ENCODE assay signal across 20 cellular contexts in the genomic region with DNA sequence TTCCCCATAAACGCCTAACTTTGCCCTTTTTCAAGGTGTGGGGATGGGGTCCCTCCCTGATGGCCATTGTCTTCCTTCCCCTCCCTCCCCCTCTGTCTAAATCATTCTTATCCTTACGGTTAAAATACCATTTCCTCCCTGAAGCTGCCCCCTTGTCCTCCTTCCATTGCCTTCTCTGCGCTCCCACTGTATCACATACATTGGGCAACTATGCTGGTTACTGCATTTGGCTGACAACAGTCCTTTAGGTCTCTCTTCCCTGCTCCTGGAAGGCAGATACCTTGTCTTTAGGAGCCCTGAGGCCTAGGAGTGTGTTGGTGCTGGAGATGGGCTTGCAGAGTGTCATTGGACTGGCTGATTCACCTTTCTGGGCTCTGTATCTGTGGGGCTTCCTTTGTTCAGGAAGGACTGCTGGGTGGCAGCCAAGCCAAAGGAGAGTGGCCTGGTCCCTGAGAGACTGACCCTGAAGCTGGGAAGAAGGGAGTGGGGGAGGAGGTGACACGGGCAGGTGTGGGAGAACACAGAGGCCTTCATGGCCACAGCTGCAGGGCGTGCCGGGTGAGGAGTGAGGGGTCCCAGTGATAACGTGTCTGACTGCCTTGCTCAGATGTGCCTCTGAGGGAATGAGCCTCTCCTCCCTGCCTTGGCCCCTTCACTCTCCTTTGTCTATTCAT. TPM values are rescaled to one million over a fixed set of nuclear protein-coding genes. Genes with fewer than 3 reads are reported as not detected.
DNase-seq lines count a peak whose midpoint lies in the region; ATAC-seq and TF ChIP-seq lines count a peak whose summit lies in the region.
"Had no signal": no experiment of that assay in that cellular context is flagged by ENCODE, and none has a peak within 500 bp of the region (broad histone marks: within the 10 kb centered on the region; RNA-seq: fewer than 3 reads in every experiment).

No MANE protein-coding gene starts in this region.

- peaks cover 7% of the 10 kb centered on the region for H3K4me1 ChIP-seq in iPS-15b (ENCODE audit: control insufficient read depth, insufficient read depth, low read length)
- H3K4me1 ChIP-seq in Karpas-422 (ENCODE audit: low read length) = no peaks in the 10 kb centered on the region
- peaks cover 30% of the 10 kb centered on the region for H3K4me1 ChIP-seq in vagina

- no peaks in the 10 kb centered on the region for H3K36me3 ChIP-seq in iPS-15b (ENCODE audit: control insufficient read depth, insufficient read depth, low read length)
- H3K36me3 ChIP-seq in Karpas-422 (ENCODE audit: insufficient read depth, low read length) = no peaks in the 10 kb centered on the region
- H3K36me3 ChIP-seq in vagina = no peaks in the 10 kb centered on the region
- H3K36me3 ChIP-seq: adrenal gland, brain microvascular endothelial cell, pancreas, thoracic aorta had no signal

- intact Hi-C loops in natural killer cell (cut with micrococcal nuclease) (no loop called here), vagina (cut with DNase I) (no loop called here)

- ATAC-seq in natural killer cell = no peak
- no peak for ATAC-seq in natural killer cell treated with Interleukin-12 subunit alpha and Interleukin-12 subunit beta and Interleukin-15 and Interleukin-18, amount 100 ng/mL, for 72 hours
- ATAC-seq: activated T-helper 17 cell treated with anti-CD3 and anti-CD28 coated beads, Interleukin-2, amount 50 U/mL, for 72 hours had no signal

- no peaks in the 10 kb centered on the region for H3K79me2 ChIP-seq in Karpas-422 (ENCODE audit: low read length)

- peaks cover 57 to 64% of the 10 kb centered on the region in 2 donors for H3K27me3 Mint-ChIP-seq in natural killer cell (ENCODE audit: low read depth in 2 of 2)
- peaks cover 56 to 60% of the 10 kb centered on the region in 2 donors for H3K27me3 Mint-ChIP-seq in natural killer cell treated with Interleukin-12 subunit alpha and Interleukin-12 subunit beta and Interleukin-15 and Interleukin-18, amount 100 ng/mL, for 72 hours
- H3K27me3 Mint-ChIP-seq in type B pancreatic cell = peaks cover 73% of the 10 kb centered on the region

- H3K4me3 ChIP-seq in iPS-15b (ENCODE audit: low read depth, low read length) = peak overlapping the region; percentile 24
- no peak overlapping the region for H3K4me3 ChIP-seq in Karpas-422 (ENCODE audit: low read length)
- H3K4me3 ChIP-seq in vagina = no peak overlapping the region
- H3K4me3 ChIP-seq: adrenal gland, pancreas, thoracic aorta had no signal

- H3K4me3 Mint-ChIP-seq in natural killer cell (no peak overlapping the region), type B pancreatic cell (peak overlapping the region; percentile 91)
- H3K4me3 Mint-ChIP-seq in natural killer cell treated with Interleukin-12 subunit alpha and Interleukin-12 subunit beta and Interleukin-15 and Interleukin-18, amount 100 ng/mL, for 72 hours = no peak overlapping the region

- H3K27ac Mint-ChIP-seq in natural killer cell (no peak overlapping the region), type B pancreatic cell (peak overlapping the region; percentile 88)
- no peak overlapping the region for H3K27ac Mint-ChIP-seq in natural killer cell treated with Interleukin-12 subunit alpha and Interleukin-12 subunit beta and Interleukin-15 and Interleukin-18, amount 100 ng/mL, for 72 hours
- H3K27ac Mint-ChIP-seq: activated T-helper 17 cell treated with anti-CD3 and anti-CD28 coated beads, Interleukin-2, amount 50 U/mL, for 72 hours; CD8-positive, alpha-beta memory T cell; memory B cell had no signal

- H3K9ac ChIP-seq in iPS-15b (ENCODE audit: low read depth, low read length) = no peak overlapping the region
- H3K9ac ChIP-seq in Karpas-422 (ENCODE audit: low read length) = no peak overlapping the region

- H3K27me3 ChIP-seq in iPS-15b (ENCODE audit: control insufficient read depth, insufficient read depth, low read length) (peaks cover 90% of the 10 kb centered on the region), Karpas-422 (ENCODE audit: low read length) (no peaks in the 10 kb centered on the region), vagina (peaks cover 5% of the 10 kb centered on the region)

- no peak for TF ChIP-seq CTCF in natural killer cell (IDR thresholded peaks at IDR 0.05)
- TF ChIP-seq CTCF in type B pancreatic cell (conservative IDR thresholded peaks at IDR 0.05) = no peak
- TF ChIP-seq CTCF in vagina (IDR thresholded peaks at IDR 0.05) = no peak

- H4K20me1 ChIP-seq in Karpas-422 (ENCODE audit: insufficient read depth, low read depth, low read length) = no peaks in the 10 kb centered on the region

- H3K4me1 Mint-ChIP-seq in natural killer cell (peaks cover 0 to 17% of the 10 kb centered on the region in 2 donors), type B pancreatic cell (ENCODE audit: unreplicated experiment) (peaks cover 22% of the 10 kb centered on the region)
- peaks cover 6 to 8% of the 10 kb centered on the region in 2 donors for H3K4me1 Mint-ChIP-seq in natural killer cell treated with Interleukin-12 subunit alpha and Interleukin-12 subunit beta and Interleukin-15 and Interleukin-18, amount 100 ng/mL, for 72 hours (ENCODE audit: low read depth in 2 of 2)
- H3K4me1 Mint-ChIP-seq: activated T-helper 17 cell treated with anti-CD3 and anti-CD28 coated beads, Interleukin-2, amount 50 U/mL, for 72 hours had no signal

- H3K36me3 Mint-ChIP-seq in natural killer cell = no peaks in the 10 kb centered on the region
- H3K36me3 Mint-ChIP-seq in natural killer cell treated with Interleukin-12 subunit alpha and Interleukin-12 subunit beta and Interleukin-15 and Interleukin-18, amount 100 ng/mL, for 72 hours = no peaks in the 10 kb centered on the region
- H3K36me3 Mint-ChIP-seq in type B pancreatic cell = no peaks in the 10 kb centered on the region
- H3K36me3 Mint-ChIP-seq: memory B cell had no signal

- peak; percentile 26 for DNase-seq in activated CD4-positive, CD25-positive, alpha-beta regulatory T cell treated with anti-CD3 and anti-CD28 coated beads, Interleukin-2, amount 50 U/mL, for 72 hours
- DNase-seq in activated CD4-positive, CD25-positive, alpha-beta regulatory T cell (lab: John Stamatoyannopoulos, UW) = no peak
- DNase-seq in natural killer cell (peak; percentile 4), type B pancreatic cell (ENCODE audit: extremely low spot score, unreplicated experiment) (no peak), Karpas-422 (no peak), vagina (ENCODE audit: extremely low spot score in 2 of 2) (no peak)
- DNase-seq in natural killer cell treated with Interleukin-12 subunit alpha and Interleukin-12 subunit beta and Interleukin-15 and Interleukin-18, amount 100 ng/mL, for 72 hours (ENCODE audit: low spot score) = no peak
- DNase-seq: brain microvascular endothelial cell, GF-D8, MM.1S, T1000 had no signal

- no peak for TF ChIP-seq POLR2A in vagina (IDR thresholded peaks at IDR 0.05)

- no peak overlapping the region for H2AFZ ChIP-seq in Karpas-422 (ENCODE audit: low read length)

- H3K9me3 ChIP-seq in iPS-15b (ENCODE audit: control insufficient read depth, insufficient read depth, low read length) (no peaks in the 10 kb centered on the region), Karpas-422 (ENCODE audit: low read length) (no peaks in the 10 kb centered on the region), vagina (no peaks in the 10 kb centered on the region)
- H3K9me3 ChIP-seq: adrenal gland, pancreas, thoracic aorta had no signal

- no peak overlapping the region for H3K4me2 ChIP-seq in Karpas-422 (ENCODE audit: low read depth, low read length, poor library complexity, severe bottlenecking)

- no peaks in the 10 kb centered on the region for H3K9me3 Mint-ChIP-seq in natural killer cell
- no peaks in the 10 kb centered on the region for H3K9me3 Mint-ChIP-seq in natural killer cell treated with Interleukin-12 subunit alpha and Interleukin-12 subunit beta and Interleukin-15 and Interleukin-18, amount 100 ng/mL, for 72 hours
- H3K9me3 Mint-ChIP-seq in type B pancreatic cell = no peaks in the 10 kb centered on the region
- H3K9me3 Mint-ChIP-seq: activated T-helper 17 cell treated with anti-CD3 and anti-CD28 coated beads, Interleukin-2, amount 50 U/mL, for 72 hours; CD8-positive, alpha-beta memory T cell; memory B cell had no signal

- H3K27ac ChIP-seq in Karpas-422 (ENCODE audit: low read length) = no peak overlapping the region
- H3K27ac ChIP-seq in vagina = no peak overlapping the region
- H3K27ac ChIP-seq: 22Rv1, adrenal gland, brain microvascular endothelial cell, pancreas, thoracic aorta had no signal

- no peaks in the 10 kb centered on the region for H3K9me2 ChIP-seq in Karpas-422 (replicated peaks; ENCODE audit: insufficient read depth, low read length)

RNA-seq across cellular contexts. Expression of a gene that starts 2.2 kb away (rescaled TPM):
- total RNA-seq in natural killer cell (not detected), type B pancreatic cell (ENCODE audit: low replicate concordance) (24.7 and 123 TPM in 2 replicates), vagina (2.0 TPM)
- total RNA-seq in natural killer cell treated with Interleukin-12 subunit alpha and Interleukin-12 subunit beta and Interleukin-15 and Interleukin-18, amount 100 ng/mL, for 72 hours = not detected
- 7.8 and 7.9 TPM in 2 replicates for total RNA-seq in Karpas-422 (2014; rRNA removed; shearing (Covaris generic); ENCODE audit: low replicate concordance)
- total RNA-seq: glomerular endothelial cell had no signal

RNA-seq across cellular contexts. Expression of a gene that starts 18.9 kb away (rescaled TPM):
- total RNA-seq in natural killer cell (1 to 10 TPM in 2 of 3 donors, under 1 TPM in 1; 0.92 to 2.9 (median 2.9) TPM), type B pancreatic cell (ENCODE audit: low replicate concordance) (5.5 and 31.8 TPM in 2 replicates), vagina (2.5 TPM)
- total RNA-seq in natural killer cell treated with Interleukin-12 subunit alpha and Interleukin-12 subunit beta and Interleukin-15 and Interleukin-18, amount 100 ng/mL, for 72 hours = not detected
- total RNA-seq in Karpas-422 (2014; rRNA removed; shearing (Covaris generic); ENCODE audit: low replicate concordance) = 2.9 and 3.8 TPM in 2 replicates
- total RNA-seq: glomerular endothelial cell had no signal

RNA-seq across cellular contexts. Expression of a gene that starts 30.2 kb away (rescaled TPM):
- total RNA-seq in natural killer cell = not detected
- total RNA-seq in natural killer cell treated with Interleukin-12 subunit alpha and Interleukin-12 subunit beta and Interleukin-15 and Interleukin-18, amount 100 ng/mL, for 72 hours = not detected
- not detected in 2 replicates for total RNA-seq in type B pancreatic cell (ENCODE audit: low replicate concordance)
- not detected in 2 replicates for total RNA-seq in Karpas-422 (2014; rRNA removed; shearing (Covaris generic); ENCODE audit: low replicate concordance)
- not detected for total RNA-seq in vagina
- total RNA-seq: activated T-helper 17 cell treated with anti-CD3 and anti-CD28 coated beads, Interleukin-2, amount 50 U/mL, for 72 hours; CD8-positive, alpha-beta memory T cell; glomerular endothelial cell; pancreas had no signal

Comparison
In these comparisons a context has a peak if more than half of its experiments do, and no peak if none do; other contexts are left out.
1. DNase-seq: peak in activated CD4-positive, CD25-positive, alpha-beta regulatory T cell treated with anti-CD3 and anti-CD28 coated beads, Interleukin-2, amount 50 U/mL, for 72 hours (single experiment) and natural killer cell (single experiment); none in activated CD4-positive, CD25-positive, alpha-beta regulatory T cell (0 of 4), natural killer cell treated with Interleukin-12 subunit alpha and Interleukin-12 subunit beta and Interleukin-15 and Interleukin-18, amount 100 ng/mL, for 72 hours (single experiment), type B pancreatic cell (single experiment), Karpas-422 (single experiment) and vagina (0 of 2).